In genomic region chr14:28243600-28243999, GRCh38 we compare ENCODE assay signal across 2 cellular contexts.
TF ChIP-seq lines count a peak whose summit lies in the region.

No MANE protein-coding gene starts in this region.

TF ChIP-seq in liver, 16 proteins besides CTCF, POLR2A, EP300 and RAD21:
- no peak for TF ChIP-seq ZBTB33 (IDR thresholded peaks at IDR 0.05)
- TF ChIP-seq NR2F2 (IDR thresholded peaks at IDR 0.05), result no peak
- no peak for TF ChIP-seq ATF3 (IDR thresholded peaks at IDR 0.05)
- TF ChIP-seq REST (IDR thresholded peaks at IDR 0.05), result peak; percentile 98

TF ChIP-seq in HepG2, 621 proteins besides CTCF, POLR2A, EP300 and RAD21:
- TF ChIP-seq REST (IDR thresholded peaks at IDR 0.05; ENCODE audit: borderline replicate concordance in 1 of 2, low read depth in 1 of 2, low read length in 2 of 2) (peak in 1 of 2 experiments; percentile 55; a peak in 2 of 4 replicates), NAIF1 (CRISPR knock-in tag; IDR thresholded peaks at IDR 0.05; ENCODE audit: borderline replicate concordance) (no peak), AGO2 (optimal IDR thresholded peaks at IDR 0.05; ENCODE audit: low read depth, low read length) (no peak), ZBTB46 (CRISPR knock-in tag; IDR thresholded peaks at IDR 0.05; ENCODE audit: borderline replicate concordance) (no peak)
